Comparison of ENCODE assay signal across 18 cellular contexts in genomic region chr17:63480826-63481487, GRCh38. TPM values are rescaled to one million over a fixed set of nuclear protein-coding genes. Genes with fewer than 3 reads are reported as not detected.
A peak's percentile ranks its signal among the peaks of the same experiment; 100 is the strongest.
DNase-seq lines count a peak whose midpoint lies in the region; ATAC-seq and TF ChIP-seq lines count a peak whose summit lies in the region.
"Had no signal": no experiment of that assay in that cellular context is flagged by ENCODE, and none has a peak within 500 bp of the region (broad histone marks: within the 10 kb centered on the region; RNA-seq: fewer than 3 reads in every experiment).

No MANE protein-coding gene starts in this region.

- CTCF ChIA-PET in SK-N-SH (lab: Yijun Ruan, JAX), result interaction anchor here (1.0 to 13.7 kb wide), 13 partner anchors 7 to 129 kb away, joined by 3 to 708 read pairs (median 25); partner anchors contain the start of genes CYB561 and DCAF7

- H3K9me3 Mint-ChIP-seq in stimulated activated effector memory CD8-positive, alpha-beta T cell treated with anti-CD3 and anti-CD28 coated beads, Interleukin-12 subunit alpha, Interleukin-12 subunit beta, amount 100 ng/mL, for 72 hours, result no peaks in the 10 kb centered on the region
- H3K9me3 Mint-ChIP-seq: activated T-helper 2 cell treated with anti-CD3 and anti-CD28 coated beads, Interferon-gamma antibody, Interleukin-2, Interleukin-4, amounts not matched to agents 10 μg/mL and 5 μg/mL and 100 μg/mL, durations not matched to agents 14 hours and 24 hours and 36 hours; memory B cell; nephron had no signal

- H2AFZ ChIP-seq in SK-N-SH (ENCODE audit: low read depth), result no peak overlapping the region

- no peak overlapping the region for H3K4me3 ChIP-seq in SK-N-SH (ENCODE audit: low read depth in 2 of 2, low read length in 1 of 2)
- no peak overlapping the region for H3K4me3 ChIP-seq in upper lobe of left lung
- H3K4me3 ChIP-seq: gastroesophageal sphincter, suprapubic skin had no signal

- H4K20me1 ChIP-seq in SK-N-SH (ENCODE audit: insufficient read depth), result no peaks in the 10 kb centered on the region

- POLR2A ChIA-PET in SK-N-SH (lab: Yijun Ruan, JAX), result interaction anchor here (0.7 to 9.6 kb wide), 9 partner anchors 9 to 120 kb away, joined by 3 to 212 read pairs (median 4); partner anchors contain the start of genes CYB561 and TACO1

- no peak overlapping the region for H3K4me3 Mint-ChIP-seq in stimulated activated effector memory CD8-positive, alpha-beta T cell treated with anti-CD3 and anti-CD28 coated beads, Interleukin-12 subunit alpha, Interleukin-12 subunit beta, amount 100 ng/mL, for 72 hours
- H3K4me3 Mint-ChIP-seq: memory B cell, nephron had no signal

- H3K9me2 ChIP-seq in SK-N-SH, result no peaks in the 10 kb centered on the region

- TF ChIP-seq POLR2A in upper lobe of left lung (IDR thresholded peaks at IDR 0.05), result no peak

- H3K9me3 ChIP-seq in SK-N-SH, result no peaks in the 10 kb centered on the region
- H3K9me3 ChIP-seq in upper lobe of left lung, result no peaks in the 10 kb centered on the region
- H3K9me3 ChIP-seq: gastroesophageal sphincter, suprapubic skin had no signal

- DNase-seq in SK-N-SH (peak; percentile 75), NCI-H187 treated with DMSO at 0.1 percent for 48 hours (lab: John Stamatoyannopoulos, UW) (peak; percentile 42), NCI-H69 (lab: John Stamatoyannopoulos, UW) (peak; percentile 97), upper lobe of left lung (peak in 1 of 2 donors; percentile 43)
- DNase-seq in stimulated activated effector memory CD8-positive, alpha-beta T cell treated with anti-CD3 and anti-CD28 coated beads, Interleukin-12 subunit alpha, Interleukin-12 subunit beta, amount 100 ng/mL, for 72 hours (ENCODE audit: low spot score in 2 of 2), result no peak
- DNase-seq in activated CD8-positive, alpha-beta memory T cell treated with anti-CD3 and anti-CD28 coated beads, Interleukin-2, amount 50 U/mL, for 4 hours, result no peak
- DNase-seq: activated CD4-positive, alpha-beta T cell treated with anti-CD3 and anti-CD28 coated beads, Interleukin-2, amount 50 U/mL, for 48 hours; amygdala; cerebellar nuclear complex; retina had no signal

- no peaks in the 10 kb centered on the region for H3K79me2 ChIP-seq in SK-N-SH (ENCODE audit: insufficient read depth)

- H3K4me1 Mint-ChIP-seq in stimulated activated effector memory CD8-positive, alpha-beta T cell treated with anti-CD3 and anti-CD28 coated beads, Interleukin-12 subunit alpha, Interleukin-12 subunit beta, amount 100 ng/mL, for 72 hours, result peaks cover 16% of the 10 kb centered on the region
- H3K4me1 Mint-ChIP-seq: nephron had no signal

- WGBS in SK-N-SH (ENCODE audit: low lambda C conversion rate), result 82% methylated on average over 8 of the region's 11 CpGs
- 52 to 64% methylated on average over 6 to 10 of the region's 11 CpGs for WGBS in upper lobe of left lung, 2 donors

- peak overlapping the region in 1 of 2 experiments; percentile 84; a peak in 2 of 4 replicates for H3K27ac ChIP-seq in SK-N-SH (ENCODE audit: low read depth in 2 of 2, low read length in 1 of 2)
- peak overlapping the region; percentile 20 to 75 (median 50) for H3K27ac ChIP-seq in upper lobe of left lung
- H3K27ac ChIP-seq: gastroesophageal sphincter, suprapubic skin had no signal

- H3K9ac ChIP-seq in SK-N-SH, result no peak overlapping the region

- peaks cover 0 to 4% of the 10 kb centered on the region in 2 experiments for H3K36me3 ChIP-seq in SK-N-SH (replicated peaks in 1 of 2; ENCODE audit: control insufficient read depth in 1 of 2, insufficient read depth in 2 of 2, low read length in 1 of 2)
- H3K36me3 ChIP-seq in upper lobe of left lung, result no peaks in the 10 kb centered on the region
- H3K36me3 ChIP-seq: gastroesophageal sphincter had no signal

- H3K4me2 ChIP-seq in SK-N-SH, result no peak overlapping the region

- peak in 1 of 2 experiments; percentile 57; a peak in 1 of 4 replicates for TF ChIP-seq EP300 in SK-N-SH (IDR thresholded peaks at IDR 0.05; ENCODE audit: borderline replicate concordance in 1 of 2, low read depth in 1 of 2, low read length in 1 of 2)
- no peak for TF ChIP-seq EP300 in upper lobe of left lung (IDR thresholded peaks at IDR 0.05)

- no peaks in the 10 kb centered on the region for H3K36me3 Mint-ChIP-seq in stimulated activated effector memory CD8-positive, alpha-beta T cell treated with anti-CD3 and anti-CD28 coated beads, Interleukin-12 subunit alpha, Interleukin-12 subunit beta, amount 100 ng/mL, for 72 hours
- H3K36me3 Mint-ChIP-seq: memory B cell had no signal

- H3K27me3 ChIP-seq in SK-N-SH (ENCODE audit: insufficient read depth) (no peaks in the 10 kb centered on the region), upper lobe of left lung (peaks cover 0 to 15% (median 7%) of the 10 kb centered on the region in 4 donors)

- TF ChIP-seq RAD21 in SK-N-SH (IDR thresholded peaks at IDR 0.05; ENCODE audit: low read length), result no peak; the same call in 1 of the 2 replicates

- no peak for ATAC-seq in SK-N-SH treated with all-trans-retinoic acid at 6 μM for 48 hours
- ATAC-seq in upper lobe of left lung (ENCODE audit: low FRiP score in 2 of 2), result no peak
- no peak for ATAC-seq in stimulated activated effector memory CD8-positive, alpha-beta T cell treated with anti-CD3 and anti-CD28 coated beads, Interleukin-12 subunit alpha, Interleukin-12 subunit beta, amount 100 ng/mL, for 72 hours
- no peak for ATAC-seq in HG02870 (IDR thresholded peaks at IDR 0.05; ENCODE audit: unreplicated experiment)
- ATAC-seq: gastroesophageal sphincter, Right ventricle myocardium inferior had no signal

- peaks cover 9 to 47% of the 10 kb centered on the region in 2 experiments; a peak in 3 of 4 replicates for H3K4me1 ChIP-seq in SK-N-SH (ENCODE audit: control insufficient read depth in 1 of 2, insufficient read depth in 2 of 2, low read depth in 1 of 2, low read length in 1 of 2)
- peaks cover 31 to 43% (median 40%) of the 10 kb centered on the region in 4 donors for H3K4me1 ChIP-seq in upper lobe of left lung

- H3K27ac Mint-ChIP-seq in stimulated activated effector memory CD8-positive, alpha-beta T cell treated with anti-CD3 and anti-CD28 coated beads, Interleukin-12 subunit alpha, Interleukin-12 subunit beta, amount 100 ng/mL, for 72 hours, result no peak overlapping the region
- H3K27ac Mint-ChIP-seq: activated T-helper 2 cell treated with anti-CD3 and anti-CD28 coated beads, Interferon-gamma antibody, Interleukin-2, Interleukin-4, amounts not matched to agents 10 μg/mL and 5 μg/mL and 100 μg/mL, durations not matched to agents 14 hours and 24 hours and 36 hours; memory B cell; nephron had no signal

- TF ChIP-seq CTCF in SK-N-SH (IDR thresholded peaks at IDR 0.05) (no peak), upper lobe of left lung (IDR thresholded peaks at IDR 0.05) (no peak)

- no peaks in the 10 kb centered on the region for H3F3A ChIP-seq in SK-N-SH (replicated peaks; ENCODE audit: insufficient read depth)

TF ChIP-seq in SK-N-SH, 30 proteins besides CTCF, POLR2A, EP300 and RAD21:
- TF ChIP-seq RCOR1 (IDR thresholded peaks at IDR 0.05; ENCODE audit: low read length), result peak; percentile 62; the same call in 1 of the 2 replicates
- TF ChIP-seq SMC3 (IDR thresholded peaks at IDR 0.05; ENCODE audit: low read depth, low read length), result no peak
- TF ChIP-seq MXI1 (IDR thresholded peaks at IDR 0.05; ENCODE audit: low read depth, low read length), result peak; percentile 31; the same call in 1 of the 2 replicates

TF ChIP-seq in SK-N-SH treated with all-trans-retinoic acid at 6 μM for 48 hours, 23 proteins besides CTCF, POLR2A, EP300 and RAD21:
- no peak for TF ChIP-seq PPARA (CRISPR knock-in tag; IDR thresholded peaks at IDR 0.05; ENCODE audit: borderline replicate concordance)
- TF ChIP-seq OSR1 (CRISPR knock-in tag; IDR thresholded peaks at IDR 0.05), result no peak
- no peak for TF ChIP-seq TSHZ2 (CRISPR knock-in tag; IDR thresholded peaks at IDR 0.05)
- no peak for TF ChIP-seq ESRRG (CRISPR knock-in tag; IDR thresholded peaks at IDR 0.05)
- no peak for TF ChIP-seq ZFP30 (CRISPR knock-in tag; IDR thresholded peaks at IDR 0.05)
- no peak for TF ChIP-seq SNAI2 (CRISPR knock-in tag; IDR thresholded peaks at IDR 0.05)
TF ChIP-seq in SK-N-SH treated with all-trans-retinoic acid at 6 μM for 48 hours: peak in this region for 0.

RNA-seq across cellular contexts. Expression of gene ACE, which starts 4.1 kb away (rescaled TPM):
- 6.3 and 12.1 TPM in 2 replicates for polyA plus RNA-seq in SK-N-SH (2012; rRNA removed)
- 6.0 and 10.9 TPM in 2 replicates for polyA plus RNA-seq in SK-N-SH (2012; cell fraction: cytosol; rRNA removed)
- 34.5 and 42.3 TPM in 2 replicates for polyA plus RNA-seq in SK-N-SH (2012; cell fraction: nucleus; rRNA removed)
- 10 to 100 TPM; 21.1 to 90.6 (median 65.1) TPM for total RNA-seq in upper lobe of left lung
- total RNA-seq: activated T-helper 2 cell treated with anti-CD3 and anti-CD28 coated beads, Interferon-gamma antibody, Interleukin-2, Interleukin-4, amounts not matched to agents 10 μg/mL and 5 μg/mL and 100 μg/mL, durations not matched to agents 14 hours and 24 hours and 36 hours had no signal

RNA-seq across cellular contexts. Expression of gene CYB561, which starts 34.9 kb away (rescaled TPM):
- polyA plus RNA-seq in SK-N-SH (2012; rRNA removed), result 28.3 and 38.6 TPM in 2 replicates
- 20.6 and 28.6 TPM in 2 replicates for polyA plus RNA-seq in SK-N-SH (2012; cell fraction: cytosol; rRNA removed)
- polyA plus RNA-seq in SK-N-SH (2012; cell fraction: nucleus; rRNA removed), result 47.2 and 48.4 TPM in 2 replicates
- total RNA-seq in upper lobe of left lung, result 100 to 1,000 TPM in 1 of 6 donors, 10 to 100 TPM in 5; 53.7 to 124 (median 64.4) TPM

RNA-seq across cellular contexts. Expression of gene KCNH6, which starts 42.2 kb away (rescaled TPM):
- polyA plus RNA-seq in SK-N-SH (2012; rRNA removed), result 0.15 and 0.18 TPM in 2 replicates
- polyA plus RNA-seq in SK-N-SH (2012; cell fraction: cytosol; rRNA removed), result 0.09 and 0.14 TPM in 2 replicates
- 0.21 and 0.39 TPM in 2 replicates for polyA plus RNA-seq in SK-N-SH (2012; cell fraction: nucleus; rRNA removed)
- total RNA-seq in upper lobe of left lung, result 1 to 10 TPM in 1 of 6 donors, under 1 TPM in 3, not detected in 2; 0.22 to 4.2 (median 0.31) TPM
- total RNA-seq: activated T-helper 2 cell treated with anti-CD3 and anti-CD28 coated beads, Interferon-gamma antibody, Interleukin-2, Interleukin-4, amounts not matched to agents 10 μg/mL and 5 μg/mL and 100 μg/mL, durations not matched to agents 14 hours and 24 hours and 36 hours; gastroesophageal sphincter; Right ventricle myocardium inferior; suprapubic skin had no signal

Comparison
In these comparisons a context has a peak if more than half of its experiments do, and no peak if none do; other contexts are left out.
1. DNase-seq: peak in SK-N-SH (single experiment), NCI-H187 treated with DMSO at 0.1 percent for 48 hours (single experiment) and NCI-H69 (single experiment); none in stimulated activated effector memory CD8-positive, alpha-beta T cell treated with anti-CD3 and anti-CD28 coated beads, Interleukin-12 subunit alpha, Interleukin-12 subunit beta, amount 100 ng/mL, for 72 hours (0 of 2) and activated CD8-positive, alpha-beta memory T cell treated with anti-CD3 and anti-CD28 coated beads, Interleukin-2, amount 50 U/mL, for 4 hours (single experiment).